In the genomic region with DNA sequence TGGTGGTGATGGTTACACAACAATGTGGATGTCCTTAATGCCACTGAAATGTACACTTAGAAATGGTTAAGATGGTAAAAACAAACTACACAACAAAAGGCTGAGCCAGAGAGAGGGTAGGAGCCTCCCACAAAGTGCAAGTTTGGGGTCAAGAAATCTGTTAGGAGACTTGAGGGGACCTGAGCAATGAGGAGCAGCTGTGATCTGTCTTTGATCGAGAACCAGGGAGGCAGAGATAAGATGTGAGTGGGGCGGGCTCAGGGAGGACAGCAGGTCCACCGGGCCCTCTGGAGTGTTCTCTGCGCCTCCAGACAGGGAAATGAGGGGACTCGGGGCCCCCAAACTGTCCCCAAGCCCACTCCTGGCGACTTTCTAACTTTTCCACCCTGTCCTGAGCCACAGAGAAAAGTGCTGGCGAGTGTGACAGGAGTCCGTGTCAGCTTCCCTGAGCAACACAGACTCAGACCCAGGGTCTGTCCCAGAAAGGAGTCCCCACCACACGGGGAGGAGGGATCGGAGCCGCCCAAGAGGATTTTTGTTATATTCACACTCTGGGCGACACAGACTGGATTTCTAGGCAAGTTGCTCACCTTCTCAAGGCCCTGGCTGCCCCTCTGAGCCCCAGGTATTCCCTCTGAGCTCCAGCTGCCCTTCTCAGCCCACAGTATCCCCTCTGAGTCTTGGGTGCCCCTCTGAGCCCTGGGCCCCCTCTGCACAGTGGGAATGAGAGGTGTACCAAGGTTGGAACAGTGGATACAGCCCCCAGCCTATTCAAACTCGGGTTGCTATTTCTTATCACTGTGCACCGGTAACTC, we compare ENCODE assay signal across 17 cellular contexts. TPM values are rescaled to one million over a fixed set of nuclear protein-coding genes. Genes with fewer than 3 reads are reported as not detected.
DNase-seq lines count a peak whose midpoint lies in the region; ATAC-seq and TF ChIP-seq lines count a peak whose summit lies in the region.
"Had no signal": no experiment of that assay in that cellular context is flagged by ENCODE, and none has a peak within 500 bp of the region (broad histone marks: within the 10 kb centered on the region; RNA-seq: fewer than 3 reads in every experiment).

No MANE protein-coding gene starts in this region.

- POLR2A ChIA-PET in Panc1 (lab: Charles Lee) = no interaction called here

- no peaks in the 10 kb centered on the region for H3K36me3 Mint-ChIP-seq in CD14-positive monocyte

- H3K4me3 ChIP-seq in Panc1 (ENCODE audit: low read depth in 2 of 2, low read length in 2 of 2) = no peak overlapping the region
- H3K4me3 ChIP-seq in neuron (ENCODE audit: low read length) = no peak overlapping the region
- H3K4me3 ChIP-seq: SJSA1 had no signal

- peak overlapping the region in 1 of 7 donors; percentile 76 for H3K27ac Mint-ChIP-seq in CD14-positive monocyte

- peaks cover 0 to 5% (median 3%) of the 10 kb centered on the region in 3 donors for H3K27me3 Mint-ChIP-seq in CD14-positive monocyte (ENCODE audit: low read depth in 3 of 3)

- H3K4me1 ChIP-seq in Panc1 (ENCODE audit: control insufficient read depth, insufficient read depth, low read length) (peaks cover 13% of the 10 kb centered on the region), neuron (ENCODE audit: insufficient read depth, low read length) (peaks cover 5% of the 10 kb centered on the region)
- H3K4me1 ChIP-seq: BE2C, SJSA1 had no signal

- no peak for DNase-seq in CD14-positive monocyte (ENCODE audit: low spot score)
- no peak for DNase-seq in Panc1 (ENCODE audit: low read depth, low spot score)
- DNase-seq in islet precursor cell = peak; percentile 53
- DNase-seq in NCI-H146 treated with DMSO at 0.1 percent for 48 hours (lab: John Stamatoyannopoulos, UW; ENCODE audit: unreplicated experiment) = no peak
- DNase-seq in RPMI8226 = no peak
- DNase-seq: BE2C, DMS 273 treated with DMSO at 0.1 percent for 48 hours, KG1, NCI-H1105 treated with DMSO at 0.1 percent for 48 hours, NCI-H187 treated with DMSO at 0.1 percent for 48 hours, NCI-H446 treated with DMSO at 0.1 percent for 48 hours, NCI-H774, SW 1271 had no signal

- peaks cover 28% of the 10 kb centered on the region for H3K4me1 Mint-ChIP-seq in CD14-positive monocyte

- peak overlapping the region; percentile 79 to 92 for H3K4me3 Mint-ChIP-seq in CD14-positive monocyte

- BruUV-seq in Panc1 (replicated peaks; lab: Mats Ljungman, UMichigan) = no TSS peak

- no peaks in the 10 kb centered on the region for H3K27me3 ChIP-seq in Panc1 (ENCODE audit: control insufficient read depth, insufficient read depth, low read length)
- H3K27me3 ChIP-seq in neuron (ENCODE audit: insufficient read depth, low read length) = no peaks in the 10 kb centered on the region
- H3K27me3 ChIP-seq: BE2C, SJSA1 had no signal

- no peaks in the 10 kb centered on the region for H3K36me3 ChIP-seq in Panc1 (ENCODE audit: control insufficient read depth, insufficient read depth, low read length)
- H3K36me3 ChIP-seq in neuron (ENCODE audit: insufficient read depth, low read length) = no peaks in the 10 kb centered on the region
- H3K36me3 ChIP-seq: BE2C, SJSA1 had no signal

- peak overlapping the region; percentile 31 for H2AFZ ChIP-seq in neuron (ENCODE audit: low read depth, low read length)

- intact Hi-C loops in CD14-positive monocyte (cut with micrococcal nuclease) = no loop called here
- intact Hi-C loops in Panc1 (cut with micrococcal nuclease; ENCODE audit: unreplicated experiment) = no loop called here

- no peaks in the 10 kb centered on the region for H3K9me3 ChIP-seq in Panc1 (ENCODE audit: control insufficient read depth, insufficient read depth, low read depth, low read length)
- no peaks in the 10 kb centered on the region for H3K9me3 ChIP-seq in neuron (ENCODE audit: low read length)
- H3K9me3 ChIP-seq: BE2C, SJSA1 had no signal

- CTCF ChIA-PET in Panc1 (lab: Charles Lee) = no interaction called here

- H3K27ac ChIP-seq in Panc1 (ENCODE audit: low read length) = peak overlapping the region; percentile 48; the same call in 1 of the 2 replicates
- H3K27ac ChIP-seq: SJSA1 had no signal

- TF ChIP-seq CTCF in CD14-positive monocyte (IDR thresholded peaks at IDR 0.05) (no peak), Panc1 (IDR thresholded peaks at IDR 0.05) (no peak)

- H3K9me3 Mint-ChIP-seq in CD14-positive monocyte = no peaks in the 10 kb centered on the region

- in situ Hi-C loops in Panc1 (cut with HindIII; ENCODE audit: low pct_unique_long_range_greater_than_20kb, low sequenced_read_pairs) = no loop called here

- ATAC-seq in Panc1 (peak; percentile 39), GM21515 (IDR thresholded peaks at IDR 0.05; ENCODE audit: unreplicated experiment) (no peak)
- no peak for ATAC-seq in activated CD4-positive, CD25-positive, alpha-beta regulatory T cell treated with anti-CD3 and anti-CD28 coated beads, Interleukin-2, amount 50 U/mL, for 24 hours

RNA-seq across cellular contexts. Expression of a gene that starts 11.5 kb away (rescaled TPM):
- 10 to 100 TPM; 13.1 to 15.2 TPM for polyA plus RNA-seq in CD14-positive monocyte
- 359 TPM for total RNA-seq in Panc1 (2021; ENCODE audit: unreplicated experiment)
- 1,007 TPM for polyA plus RNA-seq in Panc1 (2012; ENCODE audit: insufficient read length)

RNA-seq across cellular contexts. Expression of a gene that starts 39.3 kb away (rescaled TPM):
- 1,000 to 10,000 TPM in 1 of 2 donors, 100 to 1,000 TPM in 1; 969 to 1,385 TPM for polyA plus RNA-seq in CD14-positive monocyte
- 1,725 TPM for total RNA-seq in Panc1 (2021; ENCODE audit: unreplicated experiment)
- 2,683 TPM for polyA plus RNA-seq in Panc1 (2012; ENCODE audit: insufficient read length)
